Comparison of ENCODE assay signal across 1 cellular context in the genomic region with DNA sequence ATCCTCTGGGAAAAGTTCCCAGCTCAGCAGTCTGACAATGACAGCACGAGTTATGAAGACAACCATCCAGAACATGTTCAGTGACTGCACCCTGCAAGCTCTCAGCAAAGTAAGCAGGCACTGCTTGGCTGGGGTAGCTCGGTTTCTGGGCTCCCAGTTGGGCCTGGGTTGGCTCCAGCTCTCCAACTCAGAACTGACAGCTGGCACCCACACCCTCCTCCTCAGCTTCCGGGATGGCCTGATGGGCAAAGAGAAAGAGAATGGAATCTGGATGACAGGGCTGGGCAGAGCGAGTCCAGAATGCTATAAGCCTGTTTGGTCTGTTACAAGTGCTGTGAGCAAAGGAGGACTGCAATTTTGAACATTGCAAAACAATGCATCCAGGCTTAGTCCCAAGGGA.
TF ChIP-seq lines count a peak whose summit lies in the region.

No MANE protein-coding gene starts in this region.

TF ChIP-seq in GM23338, 12 proteins besides CTCF, POLR2A, EP300 and RAD21 (continued from another document):
- TF ChIP-seq, protein P1, sequence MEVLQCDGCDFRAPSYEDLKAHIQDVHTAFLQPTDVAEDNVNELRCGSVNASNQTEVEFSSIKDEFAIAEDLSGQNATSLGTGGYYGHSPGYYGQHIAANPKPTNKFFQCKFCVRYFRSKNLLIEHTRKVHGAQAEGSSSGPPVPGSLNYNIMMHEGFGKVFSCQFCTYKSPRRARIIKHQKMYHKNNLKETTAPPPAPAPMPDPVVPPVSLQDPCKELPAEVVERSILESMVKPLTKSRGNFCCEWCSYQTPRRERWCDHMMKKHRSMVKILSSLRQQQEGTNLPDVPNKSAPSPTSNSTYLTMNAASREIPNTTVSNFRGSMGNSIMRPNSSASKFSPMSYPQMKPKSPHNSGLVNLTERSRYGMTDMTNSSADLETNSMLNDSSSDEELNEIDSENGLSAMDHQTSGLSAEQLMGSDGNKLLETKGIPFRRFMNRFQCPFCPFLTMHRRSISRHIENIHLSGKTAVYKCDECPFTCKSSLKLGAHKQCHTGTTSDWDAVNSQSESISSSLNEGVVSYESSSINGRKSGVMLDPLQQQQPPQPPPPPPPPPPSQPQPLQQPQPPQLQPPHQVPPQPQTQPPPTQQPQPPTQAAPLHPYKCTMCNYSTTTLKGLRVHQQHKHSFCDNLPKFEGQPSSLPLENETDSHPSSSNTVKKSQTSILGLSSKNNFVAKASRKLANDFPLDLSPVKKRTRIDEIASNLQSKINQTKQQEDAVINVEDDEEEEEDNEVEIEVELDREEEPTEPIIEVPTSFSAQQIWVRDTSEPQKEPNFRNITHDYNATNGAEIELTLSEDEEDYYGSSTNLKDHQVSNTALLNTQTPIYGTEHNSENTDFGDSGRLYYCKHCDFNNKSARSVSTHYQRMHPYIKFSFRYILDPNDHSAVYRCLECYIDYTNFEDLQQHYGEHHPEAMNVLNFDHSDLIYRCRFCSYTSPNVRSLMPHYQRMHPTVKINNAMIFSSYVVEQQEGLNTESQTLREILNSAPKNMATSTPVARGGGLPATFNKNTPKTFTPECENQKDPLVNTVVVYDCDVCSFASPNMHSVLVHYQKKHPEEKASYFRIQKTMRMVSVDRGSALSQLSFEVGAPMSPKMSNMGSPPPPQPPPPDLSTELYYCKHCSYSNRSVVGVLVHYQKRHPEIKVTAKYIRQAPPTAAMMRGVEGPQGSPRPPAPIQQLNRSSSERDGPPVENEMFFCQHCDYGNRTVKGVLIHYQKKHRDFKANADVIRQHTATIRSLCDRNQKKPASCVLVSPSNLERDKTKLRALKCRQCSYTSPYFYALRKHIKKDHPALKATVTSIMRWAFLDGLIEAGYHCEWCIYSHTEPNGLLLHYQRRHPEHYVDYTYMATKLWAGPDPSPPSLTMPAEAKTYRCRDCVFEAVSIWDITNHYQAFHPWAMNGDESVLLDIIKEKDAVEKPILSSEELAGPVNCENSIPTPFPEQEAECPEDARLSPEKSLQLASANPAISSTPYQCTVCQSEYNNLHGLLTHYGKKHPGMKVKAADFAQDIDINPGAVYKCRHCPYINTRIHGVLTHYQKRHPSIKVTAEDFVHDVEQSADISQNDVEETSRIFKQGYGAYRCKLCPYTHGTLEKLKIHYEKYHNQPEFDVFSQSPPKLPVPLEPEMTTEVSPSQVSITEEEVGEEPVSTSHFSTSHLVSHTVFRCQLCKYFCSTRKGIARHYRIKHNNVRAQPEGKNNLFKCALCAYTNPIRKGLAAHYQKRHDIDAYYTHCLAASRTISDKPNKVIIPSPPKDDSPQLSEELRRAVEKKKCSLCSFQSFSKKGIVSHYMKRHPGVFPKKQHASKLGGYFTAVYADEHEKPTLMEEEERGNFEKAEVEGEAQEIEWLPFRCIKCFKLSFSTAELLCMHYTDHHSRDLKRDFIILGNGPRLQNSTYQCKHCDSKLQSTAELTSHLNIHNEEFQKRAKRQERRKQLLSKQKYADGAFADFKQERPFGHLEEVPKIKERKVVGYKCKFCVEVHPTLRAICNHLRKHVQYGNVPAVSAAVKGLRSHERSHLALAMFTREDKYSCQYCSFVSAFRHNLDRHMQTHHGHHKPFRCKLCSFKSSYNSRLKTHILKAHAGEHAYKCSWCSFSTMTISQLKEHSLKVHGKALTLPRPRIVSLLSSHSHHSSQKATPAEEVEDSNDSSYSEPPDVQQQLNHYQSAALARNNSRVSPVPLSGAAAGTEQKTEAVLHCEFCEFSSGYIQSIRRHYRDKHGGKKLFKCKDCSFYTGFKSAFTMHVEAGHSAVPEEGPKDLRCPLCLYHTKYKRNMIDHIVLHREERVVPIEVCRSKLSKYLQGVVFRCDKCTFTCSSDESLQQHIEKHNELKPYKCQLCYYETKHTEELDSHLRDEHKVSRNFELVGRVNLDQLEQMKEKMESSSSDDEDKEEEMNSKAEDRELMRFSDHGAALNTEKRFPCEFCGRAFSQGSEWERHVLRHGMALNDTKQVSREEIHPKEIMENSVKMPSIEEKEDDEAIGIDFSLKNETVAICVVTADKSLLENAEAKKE (CRISPR knock-in tag; IDR thresholded peaks at IDR 0.05), result no peak
